ENCODE assay signal across 16 cellular contexts in the genomic region with DNA sequence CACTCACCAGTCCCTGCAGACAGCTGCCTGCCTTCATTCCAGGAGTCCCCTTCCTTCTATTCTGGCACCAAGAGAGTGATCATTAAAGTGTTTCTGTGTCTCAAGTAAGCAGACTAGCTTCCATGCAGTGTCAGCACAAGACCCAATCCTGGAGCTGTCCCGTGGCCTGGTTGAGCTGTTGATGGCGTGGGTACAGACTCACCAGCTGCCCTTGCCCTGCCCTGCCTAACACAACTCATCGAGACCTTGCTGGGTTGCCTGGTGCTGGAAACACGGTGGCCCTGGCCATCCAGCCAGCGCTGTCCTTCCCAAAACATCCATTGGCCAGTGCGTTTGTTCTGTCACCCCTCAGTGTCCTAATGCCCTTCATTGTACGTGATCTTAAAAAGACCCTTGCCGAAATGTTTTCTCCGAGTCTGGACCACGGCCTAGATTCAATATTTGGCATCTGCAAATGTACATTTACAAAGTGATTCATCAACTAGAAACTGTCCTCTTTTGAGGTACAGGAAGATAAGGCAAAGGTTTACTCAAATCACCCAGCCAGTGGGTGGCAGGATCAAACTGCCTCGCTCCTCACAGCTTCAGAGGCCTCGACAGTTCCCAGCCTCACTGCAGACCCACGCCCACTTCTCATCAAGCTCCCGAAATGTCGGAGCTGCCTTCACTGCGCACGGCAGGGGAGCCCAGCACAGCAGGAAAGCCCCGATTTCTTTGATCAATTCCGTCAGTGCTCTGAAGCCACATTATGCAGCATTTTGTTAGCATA.
DNase-seq lines count a peak whose midpoint lies in the region; ATAC-seq and TF ChIP-seq lines count a peak whose summit lies in the region.
"Had no signal": no experiment of that assay in that cellular context is flagged by ENCODE, and none has a peak within 500 bp of the region (broad histone marks: within the 10 kb centered on the region; RNA-seq: fewer than 3 reads in every experiment).

No MANE protein-coding gene starts in this region.

- H3K9ac ChIP-seq in OCI-LY3 (ENCODE audit: low read length): peak overlapping the region; percentile 5; the same call in 1 of the 2 replicates
- H3K9ac ChIP-seq in mesendoderm (ENCODE audit: low read length): no peak overlapping the region

- peaks cover 17% of the 10 kb centered on the region for H3K4me1 Mint-ChIP-seq in activated CD4-positive, alpha-beta T cell treated with anti-CD3 and anti-CD28 coated beads for 36 hours
- H3K4me1 Mint-ChIP-seq in activated CD4-positive, alpha-beta T cell treated with anti-CD3 and anti-CD28 coated beads, Interleukin-2, amount 10 ng/mL, durations not matched to agents 7 days and 5 days: peaks cover 3% of the 10 kb centered on the region

- H2BK5ac ChIP-seq in mesendoderm (ENCODE audit: low read length): no peak overlapping the region

- POLR2A ChIA-PET in activated CD4-positive, alpha-beta T cell treated with anti-CD3 and anti-CD28 coated beads for 36 hours (lab: Charles Lee): no interaction called here
- POLR2A ChIA-PET in activated CD4-positive, alpha-beta T cell treated with anti-CD3 and anti-CD28 coated beads, Interleukin-2, amount 10 ng/mL, durations not matched to agents 7 days and 5 days (lab: Charles Lee): no interaction called here

- WGBS in mesendoderm (ENCODE audit: extremely low coverage, insufficient coverage, low lambda C conversion rate): no CpG with 5 or more reads among the region's 19 CpGs

- H3K18ac ChIP-seq in mesendoderm (ENCODE audit: low read length): no peak overlapping the region

- no peak overlapping the region for H3K56ac ChIP-seq in mesendoderm (ENCODE audit: low read length)

- H3K9me3 Mint-ChIP-seq in activated CD4-positive, alpha-beta T cell treated with anti-CD3 and anti-CD28 coated beads for 36 hours (ENCODE audit: low read depth): peaks cover 1% of the 10 kb centered on the region
- peaks cover 4% of the 10 kb centered on the region for H3K9me3 Mint-ChIP-seq in activated CD4-positive, alpha-beta T cell treated with anti-CD3 and anti-CD28 coated beads, Interleukin-2, amount 10 ng/mL, durations not matched to agents 7 days and 5 days

- H3K4me1 ChIP-seq in OCI-LY3 (ENCODE audit: low read length): peaks cover 54% of the 10 kb centered on the region
- H3K4me1 ChIP-seq in mesendoderm (ENCODE audit: control insufficient read depth, low read depth, low read length): no peaks in the 10 kb centered on the region
- H3K4me1 ChIP-seq: esophagus squamous epithelium, lower lobe of right lung, tibial artery had no signal

- H3K27me3 ChIP-seq in OCI-LY3 (ENCODE audit: low read depth, low read length) (no peaks in the 10 kb centered on the region), mesendoderm (ENCODE audit: insufficient read depth, low read length, poor library complexity) (no peaks in the 10 kb centered on the region)
- H3K27me3 ChIP-seq: esophagus squamous epithelium, tibial artery had no signal

- no peak overlapping the region for H2AK5ac ChIP-seq in mesendoderm (ENCODE audit: low read length)

- H3K23ac ChIP-seq in mesendoderm (ENCODE audit: low read length): no peak overlapping the region

- H3K36me3 ChIP-seq in OCI-LY3 (replicated peaks; ENCODE audit: low read depth, low read length) (peaks cover 31% of the 10 kb centered on the region), mesendoderm (ENCODE audit: control insufficient read depth, insufficient read depth, low read length) (no peaks in the 10 kb centered on the region)
- H3K36me3 ChIP-seq: esophagus squamous epithelium, lower lobe of right lung, tibial artery had no signal

- intact Hi-C loops in activated CD4-positive, alpha-beta T cell treated with anti-CD3 and anti-CD28 coated beads for 36 hours (cut with DNase I, micrococcal nuclease): no loop called here

- no peak overlapping the region for H3K27ac Mint-ChIP-seq in activated CD4-positive, alpha-beta T cell treated with anti-CD3 and anti-CD28 coated beads for 36 hours
- H3K27ac Mint-ChIP-seq in activated CD4-positive, alpha-beta T cell treated with anti-CD3 and anti-CD28 coated beads, Interleukin-2, amount 10 ng/mL, durations not matched to agents 7 days and 5 days: no peak overlapping the region

- H3K27me3 Mint-ChIP-seq in activated CD4-positive, alpha-beta T cell treated with anti-CD3 and anti-CD28 coated beads for 36 hours: peaks cover 17% of the 10 kb centered on the region
- peaks cover 3% of the 10 kb centered on the region for H3K27me3 Mint-ChIP-seq in activated CD4-positive, alpha-beta T cell treated with anti-CD3 and anti-CD28 coated beads, Interleukin-2, amount 10 ng/mL, durations not matched to agents 7 days and 5 days

- TF ChIP-seq CTCF in GM12864 (IDR thresholded peaks at IDR 0.05; ENCODE audit: low read depth, low read length, missing control alignments) (no peak), OCI-LY3 (IDR thresholded peaks at IDR 0.05; ENCODE audit: low read depth, low read length) (peak; percentile 48)

- CTCF ChIA-PET in activated CD4-positive, alpha-beta T cell treated with anti-CD3 and anti-CD28 coated beads for 36 hours (lab: Charles Lee): no interaction called here
- CTCF ChIA-PET in activated CD4-positive, alpha-beta T cell treated with anti-CD3 and anti-CD28 coated beads, Interleukin-2, amount 10 ng/mL, durations not matched to agents 7 days and 5 days (lab: Charles Lee): no interaction called here

- no peak overlapping the region for H2BK120ac ChIP-seq in mesendoderm (ENCODE audit: low read depth, low read length)

- H2AFZ ChIP-seq in OCI-LY3 (ENCODE audit: low read depth, low read length): peak overlapping the region; percentile 19; the same call in 1 of the 2 replicates

- peak overlapping the region; percentile 14; the same call in 1 of the 2 replicates for H3K27ac ChIP-seq in OCI-LY3 (ENCODE audit: low read length)
- no peak overlapping the region for H3K27ac ChIP-seq in mesendoderm (ENCODE audit: low read depth, low read length)
- H3K27ac ChIP-seq: esophagus squamous epithelium, lower lobe of right lung, skin epidermis, tibial artery had no signal

- no peak overlapping the region for H4K8ac ChIP-seq in mesendoderm (ENCODE audit: low read depth, low read length)

- H3K79me2 ChIP-seq in OCI-LY3 (ENCODE audit: low read length) (peaks cover 21% of the 10 kb centered on the region), mesendoderm (ENCODE audit: control insufficient read depth, insufficient read depth, low read length) (no peaks in the 10 kb centered on the region)

- H3K4ac ChIP-seq in mesendoderm (ENCODE audit: low read depth, low read length): no peak overlapping the region

- no peaks in the 10 kb centered on the region for H4K20me1 ChIP-seq in OCI-LY3 (ENCODE audit: insufficient read depth, low read length)

- H3K36me3 Mint-ChIP-seq in activated CD4-positive, alpha-beta T cell treated with anti-CD3 and anti-CD28 coated beads for 36 hours (ENCODE audit: low read depth): no peaks in the 10 kb centered on the region
- no peaks in the 10 kb centered on the region for H3K36me3 Mint-ChIP-seq in activated CD4-positive, alpha-beta T cell treated with anti-CD3 and anti-CD28 coated beads, Interleukin-2, amount 10 ng/mL, durations not matched to agents 7 days and 5 days (ENCODE audit: low read depth)

- peak; percentile 88 for ATAC-seq in activated CD4-positive, alpha-beta T cell treated with anti-CD3 and anti-CD28 coated beads for 36 hours
- ATAC-seq in GM21717 (IDR thresholded peaks at IDR 0.05; ENCODE audit: unreplicated experiment): no peak
- ATAC-seq: SK-N-SH treated with all-trans-retinoic acid at 6 μM for 48 hours had no signal

- H3K4me3 Mint-ChIP-seq in activated CD4-positive, alpha-beta T cell treated with anti-CD3 and anti-CD28 coated beads for 36 hours: no peak overlapping the region
- no peak overlapping the region for H3K4me3 Mint-ChIP-seq in activated CD4-positive, alpha-beta T cell treated with anti-CD3 and anti-CD28 coated beads, Interleukin-2, amount 10 ng/mL, durations not matched to agents 7 days and 5 days

- H2BK15ac ChIP-seq in mesendoderm (replicated peaks; ENCODE audit: low read depth): no peak overlapping the region

- peak; percentile 67 for DNase-seq in activated CD4-positive, alpha-beta T cell treated with anti-CD3 and anti-CD28 coated beads for 36 hours
- no peak for DNase-seq in activated CD4-positive, alpha-beta T cell treated with anti-CD3 and anti-CD28 coated beads, Interleukin-2, amount 10 ng/mL, durations not matched to agents 7 days and 5 days
- DNase-seq in GM12864 (ENCODE audit: low read depth) (peak; percentile 37), mesendoderm (peak; percentile 70), NCI-H526 treated with DMSO at 0.1 percent for 48 hours (lab: John Stamatoyannopoulos, UW) (no peak), NCI-H2107 treated with DMSO at 0.1 percent for 48 hours (lab: John Stamatoyannopoulos, UW; ENCODE audit: unreplicated experiment) (no peak)
- DNase-seq: C1 segment of cervical spinal cord, esophagus squamous epithelium, lower lobe of right lung, NCI-H2029 treated with DMSO at 0.1 percent for 48 hours, NCI-H69, tibial artery had no signal

- H3K4me2 ChIP-seq in OCI-LY3 (ENCODE audit: low read length) (peak overlapping the region; percentile 64), mesendoderm (ENCODE audit: low read length) (no peak overlapping the region)

- H4K5ac ChIP-seq in mesendoderm (ENCODE audit: low read length): no peak overlapping the region

- no peaks in the 10 kb centered on the region for H3K79me1 ChIP-seq in mesendoderm (ENCODE audit: low read length)

- no peaks in the 10 kb centered on the region for H3K9me3 ChIP-seq in OCI-LY3 (ENCODE audit: insufficient read depth, low read length)
- H3K9me3 ChIP-seq: esophagus squamous epithelium, lower lobe of right lung, tibial artery had no signal

- H3K4me3 ChIP-seq in GM12864 (ENCODE audit: low read depth, low read length) (peak overlapping the region; percentile 5), OCI-LY3 (ENCODE audit: low read length) (peak overlapping the region; percentile 43), mesendoderm (ENCODE audit: low read length) (no peak overlapping the region)
- H3K4me3 ChIP-seq: esophagus squamous epithelium, lower lobe of right lung, skin epidermis, tibial artery had no signal

Comparison
In these comparisons a context has a peak if more than half of its experiments do, and no peak if none do; other contexts are left out.
1. DNase-seq: peak in activated CD4-positive, alpha-beta T cell treated with anti-CD3 and anti-CD28 coated beads for 36 hours (single experiment), GM12864 (single experiment) and mesendoderm (single experiment); none in activated CD4-positive, alpha-beta T cell treated with anti-CD3 and anti-CD28 coated beads, Interleukin-2, amount 10 ng/mL, durations not matched to agents 7 days and 5 days (single experiment), NCI-H526 treated with DMSO at 0.1 percent for 48 hours (single experiment) and NCI-H2107 treated with DMSO at 0.1 percent for 48 hours (single experiment).